15 cellular contexts compared by ENCODE assay signal in genomic region chr3:147775816-147776530, GRCh38.
"Had no signal": no experiment of that assay in that cellular context is flagged by ENCODE, and none has a peak within 500 bp of the region (broad histone marks: within the 10 kb centered on the region; RNA-seq: fewer than 3 reads in every experiment).

No MANE protein-coding gene starts in this region.

- H3K4me3 Mint-ChIP-seq: activated CD4-positive, alpha-beta T cell treated with anti-CD3 and anti-CD28 coated beads, Interleukin-2, amount 10 ng/mL, durations not matched to agents 24 days and 14 days; activated naive CD8-positive, alpha-beta T cell treated with anti-CD3 and anti-CD28 coated beads for 36 hours; activated T-helper 1 cell treated with anti-CD3 and anti-CD28 coated beads, Interleukin-12 subunit alpha, Interleukin-12 subunit beta, Interleukin-2, Interleukin-4 antibody, amounts not matched to agents 30 ng/mL and 10 ng/mL and 1 ng/mL, durations not matched to agents 14 hours and 24 hours and 36 hours; endodermal cell had no signal

- H3K27ac Mint-ChIP-seq: activated CD4-positive, alpha-beta T cell treated with anti-CD3 and anti-CD28 coated beads, Interleukin-2, amount 10 ng/mL, durations not matched to agents 24 days and 14 days; activated naive CD8-positive, alpha-beta T cell treated with anti-CD3 and anti-CD28 coated beads for 36 hours; activated T-helper 1 cell treated with anti-CD3 and anti-CD28 coated beads, Interleukin-12 subunit alpha, Interleukin-12 subunit beta, Interleukin-2, Interleukin-4 antibody, amounts not matched to agents 30 ng/mL and 10 ng/mL and 1 ng/mL, durations not matched to agents 14 hours and 24 hours and 36 hours; endodermal cell had no signal

- ATAC-seq: psoas muscle, sciatic nerve had no signal

- DNase-seq: activated CD4-positive, alpha-beta T cell treated with anti-CD3 and anti-CD28 coated beads, Interleukin-2, amount 10 ng/mL, durations not matched to agents 24 days and 14 days; activated CD4-positive, CD25-positive, alpha-beta regulatory T cell; activated CD8-positive, alpha-beta memory T cell treated with anti-CD3 and anti-CD28 coated beads, Interleukin-2, amount 50 U/mL, for 48 hours; activated naive CD8-positive, alpha-beta T cell treated with anti-CD3 and anti-CD28 coated beads for 36 hours; endodermal cell; foreskin fibroblast; hypothalamus; kidney glomerular epithelial cell; psoas muscle; spleen; T-helper 2 cell; thyroid gland had no signal

- H3K4me1 Mint-ChIP-seq: activated CD4-positive, alpha-beta T cell treated with anti-CD3 and anti-CD28 coated beads, Interleukin-2, amount 10 ng/mL, durations not matched to agents 24 days and 14 days; activated naive CD8-positive, alpha-beta T cell treated with anti-CD3 and anti-CD28 coated beads for 36 hours; endodermal cell had no signal

- H3K4me3 ChIP-seq: breast epithelium, psoas muscle, spleen, thyroid gland had no signal

- H3K27me3 Mint-ChIP-seq: activated CD4-positive, alpha-beta T cell treated with anti-CD3 and anti-CD28 coated beads, Interleukin-2, amount 10 ng/mL, durations not matched to agents 24 days and 14 days; activated naive CD8-positive, alpha-beta T cell treated with anti-CD3 and anti-CD28 coated beads for 36 hours had no signal

- H3K9me3 Mint-ChIP-seq: activated CD4-positive, alpha-beta T cell treated with anti-CD3 and anti-CD28 coated beads, Interleukin-2, amount 10 ng/mL, durations not matched to agents 24 days and 14 days; activated naive CD8-positive, alpha-beta T cell treated with anti-CD3 and anti-CD28 coated beads for 36 hours; activated T-helper 1 cell treated with anti-CD3 and anti-CD28 coated beads, Interleukin-12 subunit alpha, Interleukin-12 subunit beta, Interleukin-2, Interleukin-4 antibody, amounts not matched to agents 30 ng/mL and 10 ng/mL and 1 ng/mL, durations not matched to agents 14 hours and 24 hours and 36 hours; endodermal cell had no signal
